ENCODE assay signal across 24 cellular contexts in genomic region chr3:3429841-3430240, GRCh38.
"Had no signal": no experiment of that assay in that cellular context is flagged by ENCODE, and none has a peak within 500 bp of the region (broad histone marks: within the 10 kb centered on the region; RNA-seq: fewer than 3 reads in every experiment).

No MANE protein-coding gene starts in this region.

- H3K4me1 ChIP-seq: colonic mucosa, esophagus muscularis mucosa, esophagus squamous epithelium, foreskin keratinocyte, gastroesophageal sphincter, heart left ventricle, heart right ventricle had no signal

- H3K4me3 ChIP-seq: colonic mucosa, coronary artery, dorsolateral prefrontal cortex, esophagus muscularis mucosa, esophagus squamous epithelium, gastroesophageal sphincter, heart left ventricle, heart right ventricle had no signal

- H3K4me1 Mint-ChIP-seq: endodermal cell had no signal

- H3K36me3 ChIP-seq: colonic mucosa, esophagus muscularis mucosa, esophagus squamous epithelium, gastroesophageal sphincter, heart left ventricle, heart right ventricle had no signal

- H3K27me3 ChIP-seq: colonic mucosa, dorsolateral prefrontal cortex, esophagus muscularis mucosa, esophagus squamous epithelium, foreskin keratinocyte, gastroesophageal sphincter, heart left ventricle, heart right ventricle had no signal

- H3K27ac ChIP-seq: colonic mucosa, coronary artery, dorsolateral prefrontal cortex, epithelial cell of prostate, esophagus muscularis mucosa, esophagus squamous epithelium, foreskin keratinocyte, gastroesophageal sphincter, heart left ventricle, heart right ventricle had no signal

- DNase-seq: colonic mucosa; cortex of kidney; dermis blood vessel endothelial cell; effector CD4-positive, alpha-beta T cell; effector CD8-positive, alpha-beta T cell; effector memory CD4-positive, alpha-beta T cell; effector memory CD8-positive, alpha-beta T cell; endodermal cell; erythroblast; esophagus squamous epithelium; foreskin fibroblast; foreskin keratinocyte; foreskin melanocyte; glutamatergic neuron; head of caudate nucleus; heart left ventricle; heart right ventricle had no signal

- ATAC-seq: effector memory CD8-positive, alpha-beta T cell; esophagus mucosa; foreskin keratinocyte; gastroesophageal sphincter; heart left ventricle; heart right ventricle had no signal

- H3K4me3 Mint-ChIP-seq: dendritic cell treated with granulocyte-macrophage colony-stimulating factor and Interleukin-4, amounts not matched to agents 40 ng/mL and 50 ng/mL, for 4 days; effector memory CD8-positive, alpha-beta T cell; endodermal cell had no signal

- H3K27ac Mint-ChIP-seq: dendritic cell treated with granulocyte-macrophage colony-stimulating factor and Interleukin-4, amounts not matched to agents 40 ng/mL and 50 ng/mL, for 4 days; effector memory CD8-positive, alpha-beta T cell; endodermal cell had no signal

- H3K27me3 Mint-ChIP-seq: dendritic cell treated with granulocyte-macrophage colony-stimulating factor and Interleukin-4, amounts not matched to agents 40 ng/mL and 50 ng/mL, for 4 days; effector memory CD8-positive, alpha-beta T cell had no signal

- H3K9me3 ChIP-seq: colonic mucosa, esophagus muscularis mucosa, esophagus squamous epithelium, gastroesophageal sphincter had no signal
